In the genomic region with DNA sequence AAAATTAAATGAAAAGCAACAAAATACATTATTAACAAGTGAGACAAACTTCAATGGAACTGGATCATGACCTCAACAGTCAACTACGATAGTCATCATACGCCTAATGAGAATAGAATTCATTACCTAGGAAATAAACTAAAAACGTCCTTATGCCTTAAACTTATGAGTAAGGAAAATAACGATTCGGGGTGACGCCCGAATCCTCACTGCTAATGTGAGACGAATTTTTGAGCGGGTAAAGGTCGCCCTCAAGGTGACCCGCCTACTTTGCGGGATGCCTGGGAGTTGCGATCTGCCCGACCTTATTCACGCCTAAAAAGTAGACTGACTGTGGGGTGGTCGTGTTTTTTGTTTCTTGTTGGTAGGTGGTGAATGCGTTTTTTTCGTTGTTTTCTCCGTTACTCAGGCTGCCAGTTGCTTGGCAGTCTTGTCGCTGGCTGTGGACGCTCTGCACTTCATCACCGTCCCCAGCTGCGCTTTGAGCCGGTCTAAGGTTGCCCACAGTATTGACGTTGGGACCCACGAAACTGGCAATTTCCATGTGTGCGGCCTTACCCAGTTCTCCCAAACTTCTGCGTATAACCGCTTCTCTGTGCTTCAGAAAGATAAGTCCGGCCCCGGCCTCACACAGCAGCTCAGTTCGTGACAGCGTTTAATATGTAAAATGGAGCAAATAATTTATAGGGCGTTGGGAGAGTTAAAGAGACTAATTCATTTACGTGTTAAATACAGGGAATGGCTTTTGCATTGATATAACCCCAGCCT, we compare ENCODE assay signal across 8 cellular contexts. TPM values are rescaled to one million over a fixed set of nuclear protein-coding genes. Genes with fewer than 3 reads are reported as not detected.
DNase-seq lines count a peak whose midpoint lies in the region; ATAC-seq and TF ChIP-seq lines count a peak whose summit lies in the region.

No MANE protein-coding gene starts in this region.

- peaks cover 1% of the 10 kb centered on the region for H3K36me3 ChIP-seq in kidney epithelial cell (ENCODE audit: control insufficient read depth, insufficient read depth, low read length)

- no peaks in the 10 kb centered on the region for H3K9me3 ChIP-seq in AG04450 (ENCODE audit: control insufficient read depth, insufficient read depth, low read length)

- TF ChIP-seq CTCF in AG04450 (IDR thresholded peaks at IDR 0.05; ENCODE audit: low read depth, low read length) (no peak), kidney epithelial cell (IDR thresholded peaks at IDR 0.05; ENCODE audit: insufficient read depth, low read length, poor library complexity, severe bottlenecking) (no peak)

- H3K27me3 ChIP-seq in AG04450 (ENCODE audit: control insufficient read depth, insufficient read depth, low read length) (no peaks in the 10 kb centered on the region), kidney epithelial cell (ENCODE audit: control insufficient read depth, insufficient read depth, low read length) (no peaks in the 10 kb centered on the region)

- POLR2A ChIA-PET in AG04450 (lab: Yijun Ruan, JAX) = interaction anchor here (0.5 to 2.1 kb wide), 18 partner anchors 11 to 1675 kb away, joined by 3 to 18 read pairs (median 4); partner anchors contain the start of gene CYB5R3

- peak overlapping the region; percentile 39 for H3K4me3 ChIP-seq in AG04450 (ENCODE audit: low read depth, low read length)
- no peak overlapping the region for H3K4me3 ChIP-seq in kidney epithelial cell (ENCODE audit: low read depth, low read length)

- peak; percentile 99 for DNase-seq in AG04450 (ENCODE audit: low read depth, low spot score)
- DNase-seq in NCI-H226 = peak; percentile 91
- DNase-seq in activated CD4-positive, CD25-positive, alpha-beta regulatory T cell (lab: John Stamatoyannopoulos, UW) = peak; percentile 49 to 85 (median 68)
- peak; percentile 96 for DNase-seq in cerebellar cortex (ENCODE audit: low spot score)
- DNase-seq in kidney epithelial cell (ENCODE audit: low read depth) = peak; percentile 98
- peak; percentile 92 for DNase-seq in stimulated activated CD4-positive, alpha-beta T cell treated with anti-CD3 and anti-CD28 coated beads, Interleukin-15, amount 100 ng/mL, for 24 hours

- ATAC-seq in GM18907 (IDR thresholded peaks at IDR 0.05; ENCODE audit: unreplicated experiment) (peak; percentile 63), HG03159 (IDR thresholded peaks at IDR 0.05; ENCODE audit: unreplicated experiment) (peak; percentile 54)

- CTCF ChIA-PET in AG04450 (lab: Charles Lee) = no interaction called here

- peak overlapping the region; percentile 97 for H3K27ac ChIP-seq in AG04450 (ENCODE audit: low read depth, low read length)

RNA-seq across cellular contexts. Expression of gene POLDIP3, which starts 0.6 kb away (rescaled TPM):
- polyA plus RNA-seq in AG04450 (2011; rRNA removed) = 50.6 and 55.7 TPM in 2 replicates
- 40.2 and 47.8 TPM in 2 replicates for polyA minus RNA-seq in AG04450 (2011; rRNA and poly(A)+ RNA removed)
- total RNA-seq in kidney epithelial cell = 29.7 and 34.7 TPM in 2 replicates

RNA-seq across cellular contexts. Expression of gene ATP5MGL, which starts 25.1 kb away (rescaled TPM):
- polyA plus RNA-seq in AG04450 (2011; rRNA removed) = 0.15 TPM in 1 of 2 replicates, not detected in the other
- 0.91 and 1.1 TPM in 2 replicates for polyA minus RNA-seq in AG04450 (2011; rRNA and poly(A)+ RNA removed)
- total RNA-seq in kidney epithelial cell = not detected in 2 replicates

RNA-seq across cellular contexts. Expression of gene CYB5R3, which starts 33.9 kb away (rescaled TPM):
- 110 and 151 TPM in 2 replicates for polyA plus RNA-seq in AG04450 (2011; rRNA removed)
- 86.5 and 114 TPM in 2 replicates for polyA minus RNA-seq in AG04450 (2011; rRNA and poly(A)+ RNA removed)
- 85.0 and 116 TPM in 2 replicates for total RNA-seq in kidney epithelial cell
